24 cellular contexts compared by ENCODE assay signal in the genomic region with DNA sequence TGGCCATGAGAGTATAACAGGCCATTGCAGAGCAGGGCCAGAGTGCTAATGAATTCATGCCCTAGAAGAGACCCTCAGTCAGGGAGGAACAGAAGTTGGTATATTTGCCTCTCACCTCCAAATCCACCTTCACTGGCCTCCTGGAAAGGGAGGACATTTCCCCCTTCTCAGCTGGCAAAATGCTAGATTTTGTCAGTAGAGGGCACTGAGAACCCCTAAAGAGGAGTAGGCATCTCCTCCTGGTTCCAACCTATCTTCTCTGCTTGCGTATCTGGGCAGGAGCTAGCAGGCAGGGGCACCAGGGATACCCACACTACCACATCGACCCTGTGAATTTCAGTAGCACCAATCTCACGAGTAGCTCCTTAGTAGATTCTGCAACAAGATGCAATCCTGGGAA.
A peak's percentile ranks its signal among the peaks of the same experiment; 100 is the strongest.
DNase-seq lines count a peak whose midpoint lies in the region; ATAC-seq and TF ChIP-seq lines count a peak whose summit lies in the region.
"Had no signal": no experiment of that assay in that cellular context is flagged by ENCODE, and none has a peak within 500 bp of the region (broad histone marks: within the 10 kb centered on the region; RNA-seq: fewer than 3 reads in every experiment).

No MANE protein-coding gene starts in this region.

- no peak overlapping the region for H2AFZ ChIP-seq in OCI-LY7 (ENCODE audit: low read length)
- H2AFZ ChIP-seq: parathyroid adenoma had no signal

- H3K4me1 ChIP-seq in OCI-LY7 (ENCODE audit: insufficient read depth, low read length, poor library complexity, severe bottlenecking), result no peaks in the 10 kb centered on the region
- H3K4me1 ChIP-seq: parathyroid adenoma had no signal

- no peaks in the 10 kb centered on the region for H3K36me3 ChIP-seq in OCI-LY7 (ENCODE audit: insufficient read depth, low read length)

- POLR2A ChIA-PET in OCI-LY7 (lab: Charles Lee), result interaction anchor here (0.7 kb wide), 1 partner anchor 360 kb away, joined by 3 read pairs; no protein-coding TSS in a partner anchor
- POLR2A ChIA-PET in activated CD4-positive, alpha-beta T cell treated with anti-CD3 and anti-CD28 coated beads for 36 hours (lab: Charles Lee), result no interaction called here

- TF ChIP-seq CTCF in AG09309 (IDR thresholded peaks at IDR 0.05; ENCODE audit: control insufficient read depth, insufficient read depth, low read depth, low read length, missing control alignments) (peak; percentile 13), GM12864 (IDR thresholded peaks at IDR 0.05; ENCODE audit: low read depth, low read length, missing control alignments) (peak; percentile 18), OCI-LY7 (conservative IDR thresholded peaks at IDR 0.05; ENCODE audit: low read length) (peak; percentile 37; the same call in 1 of the 2 replicates), fibroblast of mammary gland (conservative IDR thresholded peaks at IDR 0.05; ENCODE audit: control insufficient read depth, insufficient read depth, low read depth, low read length) (peak; percentile 2)

- H3K27ac Mint-ChIP-seq in activated CD4-positive, alpha-beta T cell treated with anti-CD3 and anti-CD28 coated beads for 36 hours, result no peak overlapping the region
- no peak overlapping the region for H3K27ac Mint-ChIP-seq in natural killer cell treated with Interleukin-12 subunit alpha and Interleukin-12 subunit beta and Interleukin-15 and Interleukin-18, amount 100 ng/mL, for 72 hours
- H3K27ac Mint-ChIP-seq: activated B cell treated with CpG ODN at 0.5 μM for 24 hours; activated CD8-positive, alpha-beta T cell treated with anti-CD3 and anti-CD28 coated beads for 36 hours; CD8-positive, alpha-beta memory T cell; nephron; stimulated activated memory B cell treated with anti-CD40 and anti-IgM and Interleukin-4, amounts not matched to agents 10 μg/mL and 1 μg/mL and 100 μg/mL, for 72 hours; T-helper 2 cell treated with Interferon-gamma antibody and Interleukin-4, amounts not matched to agents 5 μg/mL and 100 μg/mL, for 36 hours had no signal

- no peak overlapping the region for H3K4me2 ChIP-seq in OCI-LY7 (ENCODE audit: low read length)

- H3K9me2 ChIP-seq in OCI-LY7 (ENCODE audit: insufficient read depth, low read length), result no peaks in the 10 kb centered on the region

- H3K27me3 Mint-ChIP-seq in activated CD4-positive, alpha-beta T cell treated with anti-CD3 and anti-CD28 coated beads for 36 hours, result peaks cover 10% of the 10 kb centered on the region
- H3K27me3 Mint-ChIP-seq in natural killer cell treated with Interleukin-12 subunit alpha and Interleukin-12 subunit beta and Interleukin-15 and Interleukin-18, amount 100 ng/mL, for 72 hours, result peaks cover 16 to 29% of the 10 kb centered on the region in 2 donors

- no peaks in the 10 kb centered on the region for H3K4me1 Mint-ChIP-seq in activated CD4-positive, alpha-beta T cell treated with anti-CD3 and anti-CD28 coated beads for 36 hours
- H3K4me1 Mint-ChIP-seq in natural killer cell treated with Interleukin-12 subunit alpha and Interleukin-12 subunit beta and Interleukin-15 and Interleukin-18, amount 100 ng/mL, for 72 hours (ENCODE audit: low read depth in 2 of 2), result no peaks in the 10 kb centered on the region
- H3K4me1 Mint-ChIP-seq: activated B cell treated with CpG ODN at 0.5 μM for 24 hours; CD8-positive, alpha-beta memory T cell; nephron; stimulated activated memory B cell treated with anti-CD40 and anti-IgM and Interleukin-4, amounts not matched to agents 10 μg/mL and 1 μg/mL and 100 μg/mL, for 72 hours had no signal

- no peaks in the 10 kb centered on the region for H3K9me3 ChIP-seq in OCI-LY7 (ENCODE audit: low read length)

- H3K9me3 Mint-ChIP-seq in activated CD4-positive, alpha-beta T cell treated with anti-CD3 and anti-CD28 coated beads for 36 hours (ENCODE audit: low read depth), result no peaks in the 10 kb centered on the region
- no peaks in the 10 kb centered on the region for H3K9me3 Mint-ChIP-seq in natural killer cell treated with Interleukin-12 subunit alpha and Interleukin-12 subunit beta and Interleukin-15 and Interleukin-18, amount 100 ng/mL, for 72 hours
- H3K9me3 Mint-ChIP-seq: activated CD8-positive, alpha-beta T cell treated with anti-CD3 and anti-CD28 coated beads for 36 hours; nephron; stimulated activated memory B cell treated with anti-CD40 and anti-IgM and Interleukin-4, amounts not matched to agents 10 μg/mL and 1 μg/mL and 100 μg/mL, for 72 hours; T-helper 2 cell treated with Interferon-gamma antibody and Interleukin-4, amounts not matched to agents 5 μg/mL and 100 μg/mL, for 36 hours had no signal

- CTCF ChIA-PET in OCI-LY7 (lab: Charles Lee; ENCODE audit: unreplicated experiment), result no interaction called here
- CTCF ChIA-PET in activated CD4-positive, alpha-beta T cell treated with anti-CD3 and anti-CD28 coated beads for 36 hours (lab: Charles Lee), result interaction anchor here (1.1 to 1.7 kb wide), 2 partner anchors 10 to 147 kb away, joined by 3 to 4 read pairs; no protein-coding TSS in a partner anchor

- intact Hi-C loops in OCI-LY7 (cut with micrococcal nuclease; ENCODE audit: unreplicated experiment), result no loop called here
- intact Hi-C loops in activated CD4-positive, alpha-beta T cell treated with anti-CD3 and anti-CD28 coated beads for 36 hours (cut with DNase I, micrococcal nuclease), result loop anchor here in 1 of 2 experiments (5.0 kb wide), 1 partner anchor 148 kb away; no protein-coding TSS in a partner anchor

- no peak for DNase-seq in AG09309 (ENCODE audit: low read depth)
- DNase-seq in GM12864 (ENCODE audit: low read depth), result no peak
- DNase-seq in OCI-LY7 (ENCODE audit: low spot score), result no peak
- no peak for DNase-seq in fibroblast of mammary gland (ENCODE audit: low read depth)
- DNase-seq in activated CD4-positive, alpha-beta T cell treated with anti-CD3 and anti-CD28 coated beads for 36 hours, result no peak
- no peak for DNase-seq in natural killer cell treated with Interleukin-12 subunit alpha and Interleukin-12 subunit beta and Interleukin-15 and Interleukin-18, amount 100 ng/mL, for 72 hours (ENCODE audit: low spot score)
- no peak for DNase-seq in NCI-H1048 (lab: John Stamatoyannopoulos, UW)
- DNase-seq: activated B cell treated with CpG ODN at 0.5 μM for 24 hours; activated CD8-positive, alpha-beta T cell treated with anti-CD3 and anti-CD28 coated beads for 36 hours; activated naive CD4-positive, alpha-beta T cell; activated T-cell treated with anti-CD3 and anti-CD28 coated beads, Interleukin-2, amount 50 U/mL, for 1 hour; CD8-positive, alpha-beta memory T cell; DND-41; GOT3; NCI-H1694 treated with DMSO at 0.1 percent for 48 hours; RPMI8226 had no signal

- H3K4me3 Mint-ChIP-seq in activated CD4-positive, alpha-beta T cell treated with anti-CD3 and anti-CD28 coated beads for 36 hours, result no peak overlapping the region
- H3K4me3 Mint-ChIP-seq in natural killer cell treated with Interleukin-12 subunit alpha and Interleukin-12 subunit beta and Interleukin-15 and Interleukin-18, amount 100 ng/mL, for 72 hours, result no peak overlapping the region
- H3K4me3 Mint-ChIP-seq: activated B cell treated with CpG ODN at 0.5 μM for 24 hours; activated CD8-positive, alpha-beta T cell treated with anti-CD3 and anti-CD28 coated beads for 36 hours; CD8-positive, alpha-beta memory T cell; nephron; stimulated activated memory B cell treated with anti-CD40 and anti-IgM and Interleukin-4, amounts not matched to agents 10 μg/mL and 1 μg/mL and 100 μg/mL, for 72 hours; T-helper 2 cell treated with Interferon-gamma antibody and Interleukin-4, amounts not matched to agents 5 μg/mL and 100 μg/mL, for 36 hours had no signal

- no peaks in the 10 kb centered on the region for H3K79me2 ChIP-seq in OCI-LY7 (ENCODE audit: insufficient read depth, low read depth, low read length)
- H3K79me2 ChIP-seq: parathyroid adenoma had no signal

- no peak for ATAC-seq in GM18511 (IDR thresholded peaks at IDR 0.05; ENCODE audit: unreplicated experiment)
- no peak for ATAC-seq in activated CD4-positive, alpha-beta T cell treated with anti-CD3 and anti-CD28 coated beads for 36 hours
- no peak for ATAC-seq in natural killer cell treated with Interleukin-12 subunit alpha and Interleukin-12 subunit beta and Interleukin-15 and Interleukin-18, amount 100 ng/mL, for 72 hours
- ATAC-seq: activated CD8-positive, alpha-beta T cell treated with anti-CD3 and anti-CD28 coated beads for 36 hours; esophagus mucosa; sciatic nerve; SK-N-SH treated with all-trans-retinoic acid at 6 μM for 48 hours; stimulated activated memory B cell treated with anti-CD40 and anti-IgM and Interleukin-4, amounts not matched to agents 10 μg/mL and 1 μg/mL and 100 μg/mL, for 72 hours had no signal

- no peak overlapping the region for H3K27ac ChIP-seq in OCI-LY7 (ENCODE audit: low read depth, low read length, poor library complexity, severe bottlenecking)
- H3K27ac ChIP-seq: parathyroid adenoma had no signal

- H3K4me3 ChIP-seq in AG09309 (ENCODE audit: control insufficient read depth, low read depth, low read length) (no peak overlapping the region), GM12864 (ENCODE audit: low read depth, low read length) (no peak overlapping the region), OCI-LY7 (ENCODE audit: low read depth, low read length, poor library complexity, severe bottlenecking) (no peak overlapping the region), fibroblast of mammary gland (ENCODE audit: control insufficient read depth, low read depth, low read length) (no peak overlapping the region)

- no peaks in the 10 kb centered on the region for H4K20me1 ChIP-seq in OCI-LY7 (ENCODE audit: insufficient read depth, low read length)

- H3K36me3 Mint-ChIP-seq in activated CD4-positive, alpha-beta T cell treated with anti-CD3 and anti-CD28 coated beads for 36 hours (ENCODE audit: low read depth), result no peaks in the 10 kb centered on the region
- no peaks in the 10 kb centered on the region for H3K36me3 Mint-ChIP-seq in natural killer cell treated with Interleukin-12 subunit alpha and Interleukin-12 subunit beta and Interleukin-15 and Interleukin-18, amount 100 ng/mL, for 72 hours
- H3K36me3 Mint-ChIP-seq: CD8-positive, alpha-beta memory T cell; stimulated activated memory B cell treated with anti-CD40 and anti-IgM and Interleukin-4, amounts not matched to agents 10 μg/mL and 1 μg/mL and 100 μg/mL, for 72 hours had no signal

- no TSS peak for BruUV-seq in OCI-LY7 (replicated peaks; lab: Mats Ljungman, UMichigan)
